11 cellular contexts compared by ENCODE assay signal in genomic region chr20:20554951-20555350, GRCh38.
"Had no signal": no experiment of that assay in that cellular context is flagged by ENCODE, and none has a peak within 500 bp of the region (broad histone marks: within the 10 kb centered on the region; RNA-seq: fewer than 3 reads in every experiment).

No MANE protein-coding gene starts in this region.

- ATAC-seq: GM23338, HCT116 had no signal

- H3K36me3 ChIP-seq: HAP-1 had no signal

- H3K4me3 ChIP-seq: GM23248, GM23338, HAP-1 had no signal

- H2AFZ ChIP-seq: GM23248, GM23338 had no signal

- DNase-seq: GM23248, GOT3, H7, H9, HCEC 1CT, HFFc6 had no signal

- H3K9ac ChIP-seq: GM23248 had no signal

- H3K4me2 ChIP-seq: GM23338 had no signal

- H3K27ac ChIP-seq: GM23248 had no signal

- FAIRE-seq: H1, H54 had no signal
